In genomic region chr16:27238591-27238990, GRCh38 we compare ENCODE assay signal across 11 cellular contexts. TPM values are rescaled to one million over a fixed set of nuclear protein-coding genes. Genes with fewer than 3 reads are reported as not detected.
DNase-seq lines count a peak whose midpoint lies in the region; ATAC-seq and TF ChIP-seq lines count a peak whose summit lies in the region.
"Had no signal": no experiment of that assay in that cellular context is flagged by ENCODE, and none has a peak within 500 bp of the region (broad histone marks: within the 10 kb centered on the region; RNA-seq: fewer than 3 reads in every experiment).

No MANE protein-coding gene starts in this region.

- no peak overlapping the region for H2AK5ac ChIP-seq in mesenchymal stem cell (ENCODE audit: low read length, severe bottlenecking)

- peaks cover 44% of the 10 kb centered on the region for H3K36me3 Mint-ChIP-seq in activated naive CD8-positive, alpha-beta T cell treated with anti-CD3 and anti-CD28 coated beads for 36 hours
- H3K36me3 Mint-ChIP-seq: neural progenitor cell had no signal

- no peak overlapping the region for H2BK5ac ChIP-seq in mesenchymal stem cell (ENCODE audit: low read depth, low read length, poor library complexity, severe bottlenecking)

- no peaks in the 10 kb centered on the region for H3K27me3 ChIP-seq in left ventricle myocardium inferior (ENCODE audit: low read depth)
- no peaks in the 10 kb centered on the region for H3K27me3 ChIP-seq in heart right ventricle
- no peaks in the 10 kb centered on the region for H3K27me3 ChIP-seq in mesenchymal stem cell (ENCODE audit: control insufficient read depth in 1 of 2, insufficient read depth in 1 of 2, low read length in 2 of 2)
- H3K27me3 ChIP-seq in vagina: no peaks in the 10 kb centered on the region
- H3K27me3 ChIP-seq: neural progenitor cell had no signal

- peak overlapping the region; percentile 99 for H3K27ac Mint-ChIP-seq in activated naive CD8-positive, alpha-beta T cell treated with anti-CD3 and anti-CD28 coated beads for 36 hours

- H3K4ac ChIP-seq in mesenchymal stem cell (ENCODE audit: low read depth in 1 of 2, low read length in 2 of 2): peak overlapping the region in 1 of 2 experiments; percentile 25

- H2BK120ac ChIP-seq in mesenchymal stem cell (ENCODE audit: low read depth, low read length): no peak overlapping the region

- H2BK15ac ChIP-seq in mesenchymal stem cell (ENCODE audit: low read depth, poor library complexity, severe bottlenecking): no peak overlapping the region

- no peak overlapping the region for H3K9ac ChIP-seq in mesenchymal stem cell (ENCODE audit: low read length)
- H3K9ac ChIP-seq: neural progenitor cell had no signal

- H3K9me3 Mint-ChIP-seq in activated naive CD8-positive, alpha-beta T cell treated with anti-CD3 and anti-CD28 coated beads for 36 hours: no peaks in the 10 kb centered on the region
- H3K9me3 Mint-ChIP-seq: GM23338, neural progenitor cell had no signal

- H3K4me1 Mint-ChIP-seq in activated naive CD8-positive, alpha-beta T cell treated with anti-CD3 and anti-CD28 coated beads for 36 hours: peaks cover 84% of the 10 kb centered on the region

- H3K23ac ChIP-seq in mesenchymal stem cell (ENCODE audit: low read length in 2 of 2): no peak overlapping the region

- intact Hi-C loops in left ventricle myocardium inferior (cut with micrococcal nuclease): no loop called here
- intact Hi-C loops in heart right ventricle (cut with DNase I): loop anchor here in 8 of 10 donors (5.0 to 10.0 kb wide), 9 partner anchors 46 to 219 kb away; partner anchors contain the start of gene IL4R (in 4 of the 8)
- intact Hi-C loops in vagina (cut with DNase I): loop anchor here (5.0 kb wide), 1 partner anchor 129 kb away; no protein-coding TSS in a partner anchor

- H3K79me1 ChIP-seq in mesenchymal stem cell (replicated peaks; ENCODE audit: low read length, poor library complexity, severe bottlenecking): peaks cover 26% of the 10 kb centered on the region

- H3K4me1 ChIP-seq in left ventricle myocardium inferior (peaks cover 75% of the 10 kb centered on the region), heart right ventricle (peaks cover 16 to 80% (median 58%) of the 10 kb centered on the region in 9 donors), mesenchymal stem cell (ENCODE audit: control insufficient read depth, insufficient read depth, low read depth, low read length) (peaks cover 41% of the 10 kb centered on the region), vagina (peaks cover 69% of the 10 kb centered on the region)

- no peak overlapping the region for H3K14ac ChIP-seq in mesenchymal stem cell (ENCODE audit: low read length in 2 of 2)

- H3K27ac ChIP-seq in left ventricle myocardium inferior (replicated peaks) (peak overlapping the region; percentile 71), heart right ventricle (peak overlapping the region in 5 of 10 donors; percentile 24 to 92 (median 63)), mesenchymal stem cell (ENCODE audit: low read length, poor library complexity, severe bottlenecking) (no peak overlapping the region), vagina (peak overlapping the region; percentile 60)
- H3K27ac ChIP-seq: neural progenitor cell, WERI-Rb-1 had no signal

- H2BK12ac ChIP-seq in mesenchymal stem cell (ENCODE audit: low read length in 2 of 2): peak overlapping the region in 1 of 2 experiments; percentile 60

- no peak overlapping the region for H3K18ac ChIP-seq in mesenchymal stem cell (ENCODE audit: low read depth in 1 of 2, low read length in 2 of 2)

- no peaks in the 10 kb centered on the region for H3K27me3 Mint-ChIP-seq in activated naive CD8-positive, alpha-beta T cell treated with anti-CD3 and anti-CD28 coated beads for 36 hours

- TF ChIP-seq CTCF in left ventricle myocardium inferior (IDR thresholded peaks at IDR 0.05; ENCODE audit: borderline replicate concordance) (no peak), heart right ventricle (IDR thresholded peaks at IDR 0.05) (no peak), vagina (IDR thresholded peaks at IDR 0.05) (no peak), GM20000 (IDR thresholded peaks at IDR 0.05; ENCODE audit: extremely low read depth, missing control alignments) (no peak)

- no peak overlapping the region for H3K4me3 ChIP-seq in left ventricle myocardium inferior
- no peak overlapping the region for H3K4me3 ChIP-seq in heart right ventricle
- no peak overlapping the region for H3K4me3 ChIP-seq in mesenchymal stem cell (ENCODE audit: insufficient read depth in 1 of 2, low read depth in 1 of 2, low read length in 2 of 2)
- no peak overlapping the region for H3K4me3 ChIP-seq in vagina
- H3K4me3 ChIP-seq: GM23338, neural progenitor cell had no signal

- 87 to 89% methylated on average over 2 of the region's 2 CpGs for WGBS in heart right ventricle, 2 donors
- WGBS in mesenchymal stem cell: 100% methylated on average over 1 of the region's 2 CpGs

- ATAC-seq in heart right ventricle: no peak
- ATAC-seq: GM23338 had no signal

- H4K91ac ChIP-seq in mesenchymal stem cell (ENCODE audit: low read length): peak overlapping the region; percentile 59

- H4K8ac ChIP-seq in mesenchymal stem cell (ENCODE audit: low read length): no peak overlapping the region

- peak overlapping the region; percentile 67 for H3K4me3 Mint-ChIP-seq in activated naive CD8-positive, alpha-beta T cell treated with anti-CD3 and anti-CD28 coated beads for 36 hours
- H3K4me3 Mint-ChIP-seq: GM23338, neural progenitor cell had no signal

- DNase-seq in left ventricle myocardium inferior (no peak), heart right ventricle (no peak), mesenchymal stem cell (no peak), vagina (ENCODE audit: extremely low spot score in 2 of 2) (no peak), globus pallidus (ENCODE audit: low spot score) (no peak), HK-2 (ENCODE audit: unreplicated experiment) (no peak), GM20000 (ENCODE audit: low spot score) (no peak)
- DNase-seq in activated naive CD8-positive, alpha-beta T cell treated with anti-CD3 and anti-CD28 coated beads for 36 hours: no peak
- DNase-seq: WERI-Rb-1 had no signal

- H3K4me2 ChIP-seq in mesenchymal stem cell (ENCODE audit: low read length, poor library complexity, severe bottlenecking): no peak overlapping the region
- H3K4me2 ChIP-seq: GM23338, neural progenitor cell had no signal

- no peak for TF ChIP-seq POLR2A in vagina (IDR thresholded peaks at IDR 0.05)

- peaks cover 5% of the 10 kb centered on the region for H3K36me3 ChIP-seq in left ventricle myocardium inferior
- H3K36me3 ChIP-seq in heart right ventricle: peaks cover 0 to 9% (median 0%) of the 10 kb centered on the region in 9 donors
- H3K36me3 ChIP-seq in mesenchymal stem cell (ENCODE audit: control insufficient read depth in 1 of 2, insufficient read depth in 2 of 2, low read depth in 1 of 2, low read length in 2 of 2): peaks cover 6 to 11% of the 10 kb centered on the region in 2 experiments
- no peaks in the 10 kb centered on the region for H3K36me3 ChIP-seq in vagina
- H3K36me3 ChIP-seq: neural progenitor cell, WERI-Rb-1 had no signal

- H3K9me3 ChIP-seq in left ventricle myocardium inferior (replicated peaks): no peaks in the 10 kb centered on the region
- H3K9me3 ChIP-seq in heart right ventricle: no peaks in the 10 kb centered on the region
- no peaks in the 10 kb centered on the region for H3K9me3 ChIP-seq in mesenchymal stem cell (ENCODE audit: control insufficient read depth, low read length)
- no peaks in the 10 kb centered on the region for H3K9me3 ChIP-seq in vagina

- no peak overlapping the region for H2AFZ ChIP-seq in mesenchymal stem cell (ENCODE audit: low read depth, low read length)
- H2AFZ ChIP-seq: GM23338, neural progenitor cell had no signal

RNA-seq across cellular contexts. Expression of gene NSMCE1, which starts 30.0 kb away (rescaled TPM):
- total RNA-seq in left ventricle myocardium inferior (38.6 TPM), heart right ventricle (10 to 100 TPM; 33.5 to 46.3 (median 38.1) TPM), vagina (24.6 TPM)
- polyA plus RNA-seq in heart right ventricle: 10 to 100 TPM; 36.1 to 57.1 TPM
- 100 to 1,000 TPM; 133 to 146 TPM for total RNA-seq in activated naive CD8-positive, alpha-beta T cell treated with anti-CD3 and anti-CD28 coated beads for 36 hours
- 52.8 TPM for polyA plus RNA-seq in mesenchymal stem cell (2013, experiment 1 of 2)
- 54.6 TPM for polyA plus RNA-seq in mesenchymal stem cell (2013, experiment 2 of 2)

RNA-seq across cellular contexts. Expression of gene KDM8, which starts 35.3 kb away (rescaled TPM):
- total RNA-seq in left ventricle myocardium inferior: 3.2 TPM
- total RNA-seq in heart right ventricle: 1 to 10 TPM; 2.6 to 4.5 (median 3.3) TPM
- polyA plus RNA-seq in heart right ventricle: 1 to 10 TPM; 1.5 to 5.8 TPM
- 10 to 100 TPM in 1 of 2 experiments, 1 to 10 TPM in 1; 9.9 to 12.2 TPM for total RNA-seq in activated naive CD8-positive, alpha-beta T cell treated with anti-CD3 and anti-CD28 coated beads for 36 hours
- polyA plus RNA-seq in mesenchymal stem cell (2013, experiment 1 of 2): 1.9 TPM
- polyA plus RNA-seq in mesenchymal stem cell (2013, experiment 2 of 2): 1.7 TPM
- 1.5 TPM for total RNA-seq in vagina
